Comparison of ENCODE assay signal across 10 cellular contexts in the genomic region with DNA sequence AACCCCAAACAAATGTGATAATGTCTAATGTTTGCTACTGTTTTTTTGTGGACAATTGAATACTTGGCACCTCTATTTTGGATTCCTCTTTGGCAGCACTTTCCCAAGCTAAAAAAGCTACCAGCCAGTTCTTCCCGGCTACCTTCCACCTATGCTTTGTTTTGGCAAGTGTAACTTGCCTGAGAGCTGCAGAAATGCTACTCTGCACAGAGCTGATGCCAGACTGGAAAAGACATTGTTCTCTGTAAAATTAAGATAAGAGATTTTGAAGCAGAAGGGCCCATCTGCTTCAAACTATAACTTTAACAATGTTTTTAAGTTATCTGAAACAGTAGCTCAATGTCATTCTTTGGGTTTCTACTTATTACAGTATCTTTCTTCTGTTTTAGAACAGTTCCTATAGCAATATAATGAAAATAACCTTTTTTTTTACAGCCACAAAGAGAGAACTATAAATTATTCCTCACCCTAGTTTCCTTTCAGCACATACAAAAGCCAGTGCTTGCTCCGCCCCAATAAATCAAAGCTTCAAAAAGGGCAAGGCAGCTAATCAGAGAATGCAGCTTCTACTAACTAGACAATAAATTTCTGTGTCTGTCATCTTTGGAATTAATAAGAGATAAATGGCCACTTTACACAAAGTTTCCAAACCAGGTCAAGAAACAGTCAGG.
"Had no signal": no experiment of that assay in that cellular context is flagged by ENCODE, and none has a peak within 500 bp of the region (broad histone marks: within the 10 kb centered on the region; RNA-seq: fewer than 3 reads in every experiment).

No MANE protein-coding gene starts in this region.

- H3K4me1 ChIP-seq: foreskin keratinocyte, tibial artery had no signal

- H3K4me3 ChIP-seq: tibial artery had no signal

- H3K36me3 ChIP-seq: tibial artery had no signal

- H3K27ac ChIP-seq: foreskin keratinocyte, tibial artery had no signal

- H3K27me3 ChIP-seq: tibial artery had no signal

- DNase-seq: activated CD4-positive, CD25-positive, alpha-beta regulatory T cell treated with anti-CD3 and anti-CD28 coated beads, Interleukin-2, amount 50 U/mL, for 72 hours; activated naive CD4-positive, alpha-beta T cell treated with Interleukin-2 at 50 U/mL for 16 hours; activated T-cell treated with anti-CD3 and anti-CD28 coated beads for 4 hours; aorta; cortex of kidney; effector CD8-positive, alpha-beta T cell; foreskin keratinocyte; glutamatergic neuron; stimulated activated CD4-positive, alpha-beta T cell treated with anti-CD3 and anti-CD28 coated beads, Interleukin-2, amount 100 ng/mL, for 48 hours; tibial artery had no signal

- H3K9me3 ChIP-seq: tibial artery had no signal
